ENCODE assay signal across 16 cellular contexts in the genomic region with DNA sequence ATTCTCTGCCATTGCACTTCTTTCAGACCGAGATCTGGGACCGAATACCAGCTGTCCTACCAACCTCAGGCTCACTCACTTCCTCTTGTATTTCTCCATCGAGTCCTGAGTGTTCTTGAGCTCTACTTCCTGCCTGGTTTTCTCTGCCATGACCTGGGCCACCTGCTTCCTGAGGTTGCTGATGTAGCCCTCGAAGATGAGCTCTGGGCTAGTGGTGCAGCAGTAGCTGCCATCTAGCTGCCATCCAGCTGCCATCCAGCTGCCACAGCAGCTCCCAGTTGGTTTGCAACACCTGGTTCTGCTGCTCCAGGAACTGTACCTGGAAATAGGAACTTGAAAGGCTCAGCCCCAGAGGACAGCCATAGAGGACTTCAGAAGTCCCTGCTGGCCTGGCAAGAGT. TPM values are rescaled to one million over a fixed set of nuclear protein-coding genes. Genes with fewer than 3 reads are reported as not detected.
A peak's percentile ranks its signal among the peaks of the same experiment; 100 is the strongest.
DNase-seq lines count a peak whose midpoint lies in the region; ATAC-seq and TF ChIP-seq lines count a peak whose summit lies in the region.
"Had no signal": no experiment of that assay in that cellular context is flagged by ENCODE, and none has a peak within 500 bp of the region (broad histone marks: within the 10 kb centered on the region; RNA-seq: fewer than 3 reads in every experiment).

No MANE protein-coding gene starts in this region.

- peaks cover 0 to 10% (median 0%) of the 10 kb centered on the region in 5 donors for H3K27me3 Mint-ChIP-seq in naive thymus-derived CD4-positive, alpha-beta T cell

- no peak for TF ChIP-seq POLR2A in gastrocnemius medialis (IDR thresholded peaks at IDR 0.05)

- peak; percentile 60 for ATAC-seq in naive thymus-derived CD4-positive, alpha-beta T cell
- ATAC-seq in gastrocnemius medialis (no peak), GM21526 (IDR thresholded peaks at IDR 0.05; ENCODE audit: low FRiP score, unreplicated experiment) (no peak)
- ATAC-seq: SK-N-SH treated with all-trans-retinoic acid at 6 μM for 48 hours had no signal

- H3K4me3 ChIP-seq in Jurkat, Clone E6-1 (ENCODE audit: low read length) = no peak overlapping the region
- H3K4me3 ChIP-seq in naive thymus-derived CD4-positive, alpha-beta T cell (ENCODE audit: low read length) = no peak overlapping the region
- no peak overlapping the region for H3K4me3 ChIP-seq in gastrocnemius medialis
- H3K4me3 ChIP-seq: upper lobe of left lung had no signal

- H3K27me3 ChIP-seq in naive thymus-derived CD4-positive, alpha-beta T cell (ENCODE audit: control insufficient read depth in 2 of 2, insufficient read depth in 2 of 2, low read length in 2 of 2) = peaks cover 0 to 3% of the 10 kb centered on the region in 2 donors
- peaks cover 0 to 2% (median 0%) of the 10 kb centered on the region in 3 donors for H3K27me3 ChIP-seq in gastrocnemius medialis
- H3K27me3 ChIP-seq: upper lobe of left lung had no signal

- peak overlapping the region; percentile 65 to 96 (median 90) for H3K27ac Mint-ChIP-seq in naive thymus-derived CD4-positive, alpha-beta T cell
- H3K27ac Mint-ChIP-seq: dendritic cell treated with granulocyte-macrophage colony-stimulating factor and Interleukin-4, amounts not matched to agents 40 ng/mL and 50 ng/mL, for 4 days had no signal

- H3K9me3 Mint-ChIP-seq in naive thymus-derived CD4-positive, alpha-beta T cell = peaks cover 0 to 3% (median 0%) of the 10 kb centered on the region in 11 donors
- H3K9me3 Mint-ChIP-seq: dendritic cell treated with granulocyte-macrophage colony-stimulating factor and Interleukin-4, amounts not matched to agents 40 ng/mL and 50 ng/mL, for 4 days; IgD-negative memory B cell had no signal

- H3K9me3 ChIP-seq in naive thymus-derived CD4-positive, alpha-beta T cell (ENCODE audit: control insufficient read depth in 2 of 3, low read length in 3 of 3) = no peaks in the 10 kb centered on the region
- H3K9me3 ChIP-seq in gastrocnemius medialis = no peaks in the 10 kb centered on the region
- H3K9me3 ChIP-seq: upper lobe of left lung had no signal

- H3K4me1 ChIP-seq in naive thymus-derived CD4-positive, alpha-beta T cell (ENCODE audit: control insufficient read depth in 2 of 2, insufficient read depth in 2 of 2, low read length in 2 of 2) = peaks cover 19 to 60% of the 10 kb centered on the region in 2 donors
- no peaks in the 10 kb centered on the region for H3K4me1 ChIP-seq in gastrocnemius medialis
- H3K4me1 ChIP-seq: upper lobe of left lung had no signal

- peaks cover 0 to 8% (median 0%) of the 10 kb centered on the region in 5 donors for H3K36me3 Mint-ChIP-seq in naive thymus-derived CD4-positive, alpha-beta T cell
- H3K36me3 Mint-ChIP-seq: IgD-negative memory B cell had no signal

- no peak for TF ChIP-seq CTCF in gastrocnemius medialis (IDR thresholded peaks at IDR 0.05 in 4 of 5, conservative IDR thresholded peaks at IDR 0.05 in 1 of 5)

- in situ Hi-C loops in gastrocnemius medialis (cut with MboI; ENCODE audit: low sequenced_read_pairs in 4 of 4) = no loop called here

- CTCF ChIA-PET in naive thymus-derived CD4-positive, alpha-beta T cell (lab: Charles Lee) = interaction anchor here (0.9 to 4.8 kb wide), 11 partner anchors 9 to 237 kb away, joined by 3 to 32 read pairs (median 6); no protein-coding TSS in a partner anchor

- intact Hi-C loops in naive thymus-derived CD4-positive, alpha-beta T cell (cut with micrococcal nuclease) = loop anchor here (1.0 to 5.0 kb wide), 3 partner anchors 12 to 47 kb away; no protein-coding TSS in a partner anchor
- intact Hi-C loops in gastrocnemius medialis (cut with DNase I; ENCODE audit: low total_unique reads) = no loop called here

- peak overlapping the region; percentile 61 for H3K27ac ChIP-seq in naive thymus-derived CD4-positive, alpha-beta T cell (ENCODE audit: low read depth, low read length)
- H3K27ac ChIP-seq in gastrocnemius medialis = no peak overlapping the region
- H3K27ac ChIP-seq: upper lobe of left lung had no signal

- peak; percentile 7 for DNase-seq in SKM-1 treated with dmso at 0.1 percent for 144 hours (lab: John Stamatoyannopoulos, UW; ENCODE audit: unreplicated experiment)
- DNase-seq in SKM-1 (lab: John Stamatoyannopoulos, UW; ENCODE audit: unreplicated experiment) = no peak
- peak; percentile 95 for DNase-seq in Jurkat, Clone E6-1 (ENCODE audit: low read depth, low spot score)
- DNase-seq in UCSD-AML1 (lab: John Stamatoyannopoulos, UW; ENCODE audit: unreplicated experiment) = peak; percentile 57
- DNase-seq in naive thymus-derived CD4-positive, alpha-beta T cell = peak in 7 of 9 donors; percentile 19 to 70 (median 54)
- DNase-seq in stimulated activated CD4-positive, alpha-beta T cell treated with anti-CD3 and anti-CD28 coated beads, Interleukin-4, amount 100 ng/mL, for 4 hours = no peak
- no peak for DNase-seq in gastrocnemius medialis
- DNase-seq: activated CD4-positive, alpha-beta T cell treated with anti-CD3 and anti-CD28 coated beads, Interleukin-2, amount 50 U/mL, for 4 hours; mesendoderm; NCI-H2081 treated with DMSO at 0.1 percent for 48 hours; upper lobe of left lung had no signal

- H3K4me3 Mint-ChIP-seq in naive thymus-derived CD4-positive, alpha-beta T cell = peak overlapping the region; percentile 64 to 95 (median 77)
- H3K4me3 Mint-ChIP-seq: dendritic cell treated with granulocyte-macrophage colony-stimulating factor and Interleukin-4, amounts not matched to agents 40 ng/mL and 50 ng/mL, for 4 days; IgD-negative memory B cell had no signal

- POLR2A ChIA-PET in naive thymus-derived CD4-positive, alpha-beta T cell (lab: Charles Lee) = interaction anchor here (0.6 to 12.4 kb wide), 10 partner anchors 12 to 242 kb away, joined by 3 to 227 read pairs (median 3); a partner anchor contains a TSS

- H3K36me3 ChIP-seq in naive thymus-derived CD4-positive, alpha-beta T cell (ENCODE audit: control insufficient read depth in 2 of 3, insufficient read depth in 3 of 3, low read length in 3 of 3) = no peaks in the 10 kb centered on the region
- H3K36me3 ChIP-seq in gastrocnemius medialis = no peaks in the 10 kb centered on the region
- H3K36me3 ChIP-seq: upper lobe of left lung had no signal

- peaks cover 46 to 92% (median 72%) of the 10 kb centered on the region in 7 donors for H3K4me1 Mint-ChIP-seq in naive thymus-derived CD4-positive, alpha-beta T cell

RNA-seq across cellular contexts. Expression of a gene that starts 15.0 kb away (rescaled TPM):
- polyA plus RNA-seq in Jurkat, Clone E6-1 (2012; ENCODE audit: insufficient read depth, insufficient read length) = not detected
- total RNA-seq in naive thymus-derived CD4-positive, alpha-beta T cell = 10 to 100 TPM in 4 of 5 experiments, 1 to 10 TPM in 1; 1.0 to 96.4 (median 65.6) TPM
- 10 to 100 TPM in 1 of 2 donors, 1 to 10 TPM in 1; 6.2 to 11.1 TPM for polyA plus RNA-seq in naive thymus-derived CD4-positive, alpha-beta T cell
- total RNA-seq in gastrocnemius medialis = not detected
- total RNA-seq: osteoblast had no signal
- polyA plus RNA-seq: IgD-negative memory B cell had no signal

RNA-seq across cellular contexts. Expression of a gene that starts 18.6 kb away (rescaled TPM):
- polyA plus RNA-seq in Jurkat, Clone E6-1 (2012; ENCODE audit: insufficient read depth, insufficient read length) = not detected
- total RNA-seq in naive thymus-derived CD4-positive, alpha-beta T cell = 1 to 10 TPM in 3 of 5 experiments, under 1 TPM in 1, not detected in 1; 0.29 to 2.3 (median 2.0) TPM
- 1 to 10 TPM; 2.4 to 4.7 TPM for polyA plus RNA-seq in naive thymus-derived CD4-positive, alpha-beta T cell
- not detected for total RNA-seq in gastrocnemius medialis
- total RNA-seq: osteoblast, upper lobe of left lung had no signal
- polyA plus RNA-seq: IgD-negative memory B cell had no signal

RNA-seq across cellular contexts. Expression of a gene that starts 32.1 kb away (rescaled TPM):
- 1.2 TPM for polyA plus RNA-seq in Jurkat, Clone E6-1 (2012; ENCODE audit: insufficient read depth, insufficient read length)
- 100 to 1,000 TPM in 3 of 5 experiments, 10 to 100 TPM in 1, 1 to 10 TPM in 1; 2.1 to 149 (median 104) TPM for total RNA-seq in naive thymus-derived CD4-positive, alpha-beta T cell
- under 1 TPM in 1 of 2 donors, not detected in 1; 0.71 TPM for polyA plus RNA-seq in naive thymus-derived CD4-positive, alpha-beta T cell
- not detected for total RNA-seq in gastrocnemius medialis
- total RNA-seq: osteoblast had no signal
- polyA plus RNA-seq: IgD-negative memory B cell had no signal

RNA-seq across cellular contexts. Expression of a gene that starts 46.8 kb away (rescaled TPM):
- 59.0 TPM for polyA plus RNA-seq in Jurkat, Clone E6-1 (2012; ENCODE audit: insufficient read depth, insufficient read length)
- 1 to 10 TPM in 2 of 5 experiments, under 1 TPM in 1, not detected in 2; 0.27 to 5.6 (median 2.3) TPM for total RNA-seq in naive thymus-derived CD4-positive, alpha-beta T cell
- polyA plus RNA-seq in naive thymus-derived CD4-positive, alpha-beta T cell = 1 to 10 TPM; 5.2 to 9.4 TPM
- total RNA-seq in gastrocnemius medialis = not detected
- total RNA-seq: osteoblast had no signal

RNA-seq across cellular contexts. Expression of a gene that starts 59.7 kb away (rescaled TPM):
- polyA plus RNA-seq in Jurkat, Clone E6-1 (2012; ENCODE audit: insufficient read depth, insufficient read length) = not detected
- 1 to 10 TPM in 2 of 5 experiments, under 1 TPM in 2, not detected in 1; 0.12 to 1.2 (median 0.90) TPM for total RNA-seq in naive thymus-derived CD4-positive, alpha-beta T cell
- not detected for polyA plus RNA-seq in naive thymus-derived CD4-positive, alpha-beta T cell
- not detected for total RNA-seq in gastrocnemius medialis
- total RNA-seq: osteoblast, upper lobe of left lung had no signal
- polyA plus RNA-seq: IgD-negative memory B cell had no signal

Comparison
In these comparisons a context has a peak if more than half of its experiments do, and no peak if none do; other contexts are left out.
1. DNase-seq: peak in SKM-1 treated with dmso at 0.1 percent for 144 hours (single experiment), Jurkat, Clone E6-1 (single experiment), UCSD-AML1 (single experiment) and naive thymus-derived CD4-positive, alpha-beta T cell (7 of 9); none in SKM-1 (single experiment), stimulated activated CD4-positive, alpha-beta T cell treated with anti-CD3 and anti-CD28 coated beads, Interleukin-4, amount 100 ng/mL, for 4 hours (0 of 2) and gastrocnemius medialis (0 of 2).